Comparison of ENCODE assay signal across 15 cellular contexts in genomic region chr21:16532841-16533240, GRCh38.
DNase-seq lines count a peak whose midpoint lies in the region; ATAC-seq and TF ChIP-seq lines count a peak whose summit lies in the region.
"Had no signal": no experiment of that assay in that cellular context is flagged by ENCODE, and none has a peak within 500 bp of the region (broad histone marks: within the 10 kb centered on the region; RNA-seq: fewer than 3 reads in every experiment).

No MANE protein-coding gene starts in this region.

- H2BK120ac ChIP-seq in IMR-90 (ENCODE audit: low read depth, low read length) (no peak overlapping the region), H9 (ENCODE audit: low read depth, low read length, poor library complexity, severe bottlenecking) (no peak overlapping the region)

- no peak overlapping the region for H3K56ac ChIP-seq in IMR-90 (ENCODE audit: extremely low read depth, insufficient read depth, low read length)
- H3K56ac ChIP-seq in H9 (ENCODE audit: insufficient read length, low read depth, low read length) = no peak overlapping the region

- TF ChIP-seq RAD21 in IMR-90 (IDR thresholded peaks at IDR 0.05; ENCODE audit: low read length) = no peak

- no peaks in the 10 kb centered on the region for H3K79me2 ChIP-seq in H9 (ENCODE audit: insufficient read depth, low read length)

- H3K4me3 Mint-ChIP-seq in H9 = no peak overlapping the region
- H3K4me3 Mint-ChIP-seq: activated CD8-positive, alpha-beta T cell treated with anti-CD3 and anti-CD28 coated beads for 36 hours; activated naive CD4-positive, alpha-beta T cell treated with anti-CD3 and anti-CD28 coated beads, Interleukin-2, amount 50 U/mL, for 24 hours; CD4-positive, alpha-beta T cell; neural progenitor cell; T-helper 1 cell treated with Interleukin-12 subunit alpha and Interleukin-12 subunit beta and Interleukin-4 antibody, amounts not matched to agents 30 μg/mL and 1 μg/mL, for 36 hours had no signal

- H3K4ac ChIP-seq in IMR-90 (ENCODE audit: low read depth, low read length) (no peak overlapping the region), H9 (ENCODE audit: low read depth, low read length) (no peak overlapping the region)

- H3K27me3 Mint-ChIP-seq in H9 (ENCODE audit: low read depth) = no peaks in the 10 kb centered on the region
- H3K27me3 Mint-ChIP-seq: activated CD8-positive, alpha-beta T cell treated with anti-CD3 and anti-CD28 coated beads for 36 hours; activated naive CD4-positive, alpha-beta T cell treated with anti-CD3 and anti-CD28 coated beads, Interleukin-2, amount 50 U/mL, for 24 hours; CD4-positive, alpha-beta T cell had no signal

- no peaks in the 10 kb centered on the region for H3K79me1 ChIP-seq in IMR-90 (ENCODE audit: low read depth in 1 of 2, low read length in 2 of 2)
- no peaks in the 10 kb centered on the region for H3K79me1 ChIP-seq in H9 (ENCODE audit: insufficient read depth, low read depth, low read length, poor library complexity, severe bottlenecking)

- H3K18ac ChIP-seq in IMR-90 (ENCODE audit: low read depth, low read length) (no peak overlapping the region), H9 (ENCODE audit: insufficient read length, low read depth, low read length) (no peak overlapping the region)

- H2AK9ac ChIP-seq in IMR-90 (replicated peaks; ENCODE audit: low read depth, low read length, poor library complexity) = no peak overlapping the region

- no peak overlapping the region for H3T11ph ChIP-seq in H9 (ENCODE audit: low read length)

- H3K4me1 Mint-ChIP-seq in H9 = peaks cover 6 to 7% of the 10 kb centered on the region in 2 experiments
- H3K4me1 Mint-ChIP-seq: activated naive CD4-positive, alpha-beta T cell treated with anti-CD3 and anti-CD28 coated beads, Interleukin-2, amount 50 U/mL, for 24 hours had no signal

- H3K9me3 Mint-ChIP-seq in H9 = peaks cover 13 to 16% of the 10 kb centered on the region in 2 experiments
- H3K9me3 Mint-ChIP-seq: CD4-positive, alpha-beta T cell had no signal

- H2BK5ac ChIP-seq in IMR-90 (ENCODE audit: low read depth, low read length, poor library complexity, severe bottlenecking) (no peak overlapping the region), H9 (ENCODE audit: insufficient read length, low read length) (no peak overlapping the region)

- BruUV-seq in IMR-90 (replicated peaks; lab: Mats Ljungman, UMichigan) = no TSS peak

- no peaks in the 10 kb centered on the region for H4K20me1 ChIP-seq in IMR-90 (ENCODE audit: insufficient read depth, low read length)
- no peaks in the 10 kb centered on the region for H4K20me1 ChIP-seq in H9 (ENCODE audit: control insufficient read depth, insufficient read depth, insufficient read length)

- no peak overlapping the region for H2BK15ac ChIP-seq in IMR-90 (ENCODE audit: low read depth, low read length)
- no peak overlapping the region for H2BK15ac ChIP-seq in H9 (ENCODE audit: low read depth, low read length)

- H3K9ac ChIP-seq in IMR-90 (ENCODE audit: low read depth, low read length) (no peak overlapping the region), subcutaneous abdominal adipose tissue (ENCODE audit: low read length in 5 of 5) (peak overlapping the region in 1 of 5 donors; percentile 16), H9 (ENCODE audit: extremely low read depth, insufficient read length, low read length) (no peak overlapping the region)
- H3K9ac ChIP-seq: neural progenitor cell had no signal

- ATAC-seq in IMR-90 (ENCODE audit: low read depth) = no peak
- ATAC-seq in GM21390 (IDR thresholded peaks at IDR 0.05; ENCODE audit: unreplicated experiment) = no peak
- no peak for ATAC-seq in GM21529 (IDR thresholded peaks at IDR 0.05; ENCODE audit: unreplicated experiment)
- ATAC-seq: activated CD8-positive, alpha-beta T cell treated with anti-CD3 and anti-CD28 coated beads for 36 hours had no signal

- in situ Hi-C loops in IMR-90 (cut with MboI; ENCODE audit: low sequenced_read_pairs) = no loop called here

- H3K4me3 ChIP-seq in IMR-90 (ENCODE audit: insufficient read depth, low read depth, low read length) = no peak overlapping the region
- no peak overlapping the region for H3K4me3 ChIP-seq in cardiac fibroblast (replicated peaks in 1 of 2; ENCODE audit: low read depth in 2 of 2, low read length in 2 of 2)
- peak overlapping the region in 1 of 5 donors; percentile 78 for H3K4me3 ChIP-seq in subcutaneous abdominal adipose tissue (ENCODE audit: low read depth in 1 of 5, low read length in 5 of 5)
- H3K4me3 ChIP-seq: neural progenitor cell, PC-9 had no signal

- H4K8ac ChIP-seq in IMR-90 (ENCODE audit: low read depth in 2 of 2, low read length in 2 of 2) = no peak overlapping the region
- H4K8ac ChIP-seq in H9 (replicated peaks; ENCODE audit: insufficient read length, low read depth, low read length) = no peak overlapping the region

- H3K36me3 Mint-ChIP-seq in H9 (ENCODE audit: insufficient read depth in 1 of 3, low read depth in 3 of 3) = peaks cover 5 to 15% (median 8%) of the 10 kb centered on the region in 3 experiments; a peak in 4 of 7 replicates

- 0 out of 2 replicates have a peak, but pooled peaks cover 3% of the 10 kb centered on the region for H3K9me1 ChIP-seq in IMR-90 (ENCODE audit: insufficient read depth, low read length)

- no peak overlapping the region for H4K91ac ChIP-seq in IMR-90 (ENCODE audit: insufficient read depth, low read depth, low read length)
- no peak overlapping the region for H4K91ac ChIP-seq in H9 (ENCODE audit: insufficient read length, low read depth, low read length)

- H3K27ac ChIP-seq in IMR-90 (ENCODE audit: insufficient read depth, low read length) (no peak overlapping the region), subcutaneous abdominal adipose tissue (ENCODE audit: low read depth, low read length) (peak overlapping the region; percentile 97), H9 (ENCODE audit: insufficient read length, low read depth, low read length) (no peak overlapping the region)
- H3K27ac ChIP-seq: neural progenitor cell, PC-9 had no signal

- dilution Hi-C loops in IMR-90 (cut with HindIII; ENCODE audit: low sequenced_read_pairs, unreplicated experiment) = no loop called here

- H3K14ac ChIP-seq in IMR-90 (replicated peaks; ENCODE audit: low read depth, low read length) (no peak overlapping the region), H9 (ENCODE audit: insufficient read depth, low read length) (no peak overlapping the region)

- H3K4me1 ChIP-seq in IMR-90 (ENCODE audit: control insufficient read depth, insufficient read depth, low read length) (peaks cover 3% of the 10 kb centered on the region; the same call in 1 of the 2 replicates), subcutaneous abdominal adipose tissue (ENCODE audit: control insufficient read depth in 5 of 5, insufficient read depth in 5 of 5, low read length in 5 of 5) (peaks cover 0 to 18% (median 10%) of the 10 kb centered on the region in 5 donors), H9 (ENCODE audit: insufficient read depth, low read length) (no peaks in the 10 kb centered on the region)

- no peaks in the 10 kb centered on the region for H3K27me3 ChIP-seq in IMR-90 (ENCODE audit: control insufficient read depth, insufficient read depth, low read length)
- no peaks in the 10 kb centered on the region for H3K27me3 ChIP-seq in subcutaneous abdominal adipose tissue (ENCODE audit: control insufficient read depth in 5 of 5, insufficient read depth in 4 of 5, low read length in 5 of 5)
- H3K27me3 ChIP-seq in H9 (ENCODE audit: insufficient read depth, low read length) = no peaks in the 10 kb centered on the region
- H3K27me3 ChIP-seq: neural progenitor cell had no signal

- H3K4me2 ChIP-seq in IMR-90 (ENCODE audit: low read depth, low read length) = no peak overlapping the region
- no peak overlapping the region for H3K4me2 ChIP-seq in H9 (ENCODE audit: insufficient read depth, insufficient read length, low read length)
- H3K4me2 ChIP-seq: neural progenitor cell, PC-9 had no signal

- H3K36me3 ChIP-seq in IMR-90 (ENCODE audit: control insufficient read depth, insufficient read depth, low read length) (no peaks in the 10 kb centered on the region), subcutaneous abdominal adipose tissue (ENCODE audit: control insufficient read depth in 5 of 5, insufficient read depth in 5 of 5, low read length in 5 of 5) (no peaks in the 10 kb centered on the region)
- H3K36me3 ChIP-seq: neural progenitor cell had no signal

- CTCF ChIA-PET in IMR-90 (lab: Yijun Ruan, JAX) = no interaction called here

- H4K5ac ChIP-seq in IMR-90 (ENCODE audit: low read depth, low read length) (no peak overlapping the region; the same call in 1 of the 2 replicates), H9 (ENCODE audit: insufficient read length, low read depth, low read length) (no peak overlapping the region)

- H2AFZ ChIP-seq in IMR-90 (replicated peaks; ENCODE audit: low read length, poor library complexity) = no peak overlapping the region
- no peak overlapping the region for H2AFZ ChIP-seq in H9 (ENCODE audit: low read length)
- H2AFZ ChIP-seq: neural progenitor cell, PC-9 had no signal

- H3K23me2 ChIP-seq in H9 (ENCODE audit: insufficient read length, low read depth, low read length, poor library complexity, severe bottlenecking) = no peaks in the 10 kb centered on the region

- no peak overlapping the region for H2BK12ac ChIP-seq in H9 (ENCODE audit: insufficient read length, low read depth, low read length)

- no peak overlapping the region for H3K27ac Mint-ChIP-seq in H9
- H3K27ac Mint-ChIP-seq: activated CD8-positive, alpha-beta T cell treated with anti-CD3 and anti-CD28 coated beads for 36 hours; activated naive CD4-positive, alpha-beta T cell treated with anti-CD3 and anti-CD28 coated beads, Interleukin-2, amount 50 U/mL, for 24 hours; CD4-positive, alpha-beta T cell; neural progenitor cell; T-helper 1 cell treated with Interleukin-12 subunit alpha and Interleukin-12 subunit beta and Interleukin-4 antibody, amounts not matched to agents 30 μg/mL and 1 μg/mL, for 36 hours had no signal

- H3K9me3 ChIP-seq in IMR-90 (ENCODE audit: control insufficient read depth, insufficient read depth, low read length) (no peaks in the 10 kb centered on the region), subcutaneous abdominal adipose tissue (ENCODE audit: control insufficient read depth in 5 of 5, low read length in 5 of 5) (no peaks in the 10 kb centered on the region), H9 (ENCODE audit: control insufficient read depth, low read depth, low read length) (no peaks in the 10 kb centered on the region)

- DNase-seq in IMR-90 (peak; percentile 43), cardiac fibroblast (ENCODE audit: low read depth in 2 of 2) (peak; percentile 71), iris pigment epithelial cell (ENCODE audit: low read depth) (peak; percentile 79), HuH-7 (ENCODE audit: low spot score) (no peak), H9 (no peak)
- DNase-seq: activated CD8-positive, alpha-beta T cell treated with anti-CD3 and anti-CD28 coated beads for 36 hours; CD4-positive, alpha-beta T cell; NCI-H2171; PC-9 had no signal

- H2AK5ac ChIP-seq in IMR-90 (ENCODE audit: low read depth, low read length) = no peak overlapping the region
- H2AK5ac ChIP-seq in H9 (ENCODE audit: insufficient read length, low read length) = no peak overlapping the region

- H2BK20ac ChIP-seq in IMR-90 (ENCODE audit: low read depth, low read length) = no peak overlapping the region
- no peak overlapping the region for H2BK20ac ChIP-seq in H9 (ENCODE audit: low read depth, low read length, poor library complexity, severe bottlenecking)

- intact Hi-C loops in IMR-90 (cut with micrococcal nuclease) = loop anchor here (5.0 kb wide), 1 partner anchor 54 kb away; no protein-coding TSS in a partner anchor

- WGBS in IMR-90 (ENCODE audit: extremely low coverage in 2 of 2, insufficient read length in 1 of 2), 2 experiments = no CpG with 5 or more reads among the region's 4 CpGs
- WGBS in H9 (ENCODE audit: extremely low coverage, insufficient read length, low lambda C conversion rate) = no CpG with 5 or more reads among the region's 4 CpGs

- POLR2A ChIA-PET in IMR-90 (lab: Charles Lee; ENCODE audit: unreplicated experiment) = no interaction called here

- H3K23ac ChIP-seq in IMR-90 (ENCODE audit: low read depth, low read length) (no peak overlapping the region), H9 (ENCODE audit: insufficient read length, low read depth, low read length) (no peak overlapping the region)

- TF ChIP-seq CTCF in IMR-90 (conservative IDR thresholded peaks at IDR 0.05; ENCODE audit: low read depth, low read length) = no peak
- TF ChIP-seq CTCF in cardiac fibroblast (IDR thresholded peaks at IDR 0.05; ENCODE audit: low read depth, low read length) = no peak
- no peak for TF ChIP-seq CTCF in H9 (conservative IDR thresholded peaks at IDR 0.05)

- TF ChIP-seq POLR2A in IMR-90 (IDR thresholded peaks at IDR 0.05; ENCODE audit: low read depth, low read length) = no peak

Comparison
In these comparisons a context has a peak if more than half of its experiments do, and no peak if none do; other contexts are left out.
1. DNase-seq: peak in IMR-90 (single experiment), cardiac fibroblast (2 of 2) and iris pigment epithelial cell (single experiment); none in HuH-7 (single experiment) and H9 (single experiment).